ENCODE assay signal across 16 cellular contexts in the genomic region with DNA sequence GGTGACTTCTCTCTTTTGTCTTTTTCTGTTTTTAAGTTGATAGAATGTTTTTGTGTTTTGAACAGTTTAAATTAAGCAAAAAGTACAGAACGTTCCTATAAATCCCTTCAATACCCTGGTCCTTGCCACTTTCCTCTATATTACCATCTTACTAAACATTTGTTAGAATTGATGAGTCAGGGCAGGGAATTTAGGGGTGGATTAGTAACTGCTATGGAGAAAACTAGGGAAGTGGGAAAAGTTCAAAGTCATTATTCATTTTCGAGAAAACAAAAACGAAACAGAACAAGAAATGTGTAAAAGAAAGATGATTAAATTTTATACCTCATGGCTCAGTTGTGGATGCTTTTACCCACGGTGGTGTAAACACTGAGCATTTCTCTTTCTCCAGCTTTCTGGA.
DNase-seq lines count a peak whose midpoint lies in the region; ATAC-seq and TF ChIP-seq lines count a peak whose summit lies in the region.
"Had no signal": no experiment of that assay in that cellular context is flagged by ENCODE, and none has a peak within 500 bp of the region (broad histone marks: within the 10 kb centered on the region; RNA-seq: fewer than 3 reads in every experiment).

No MANE protein-coding gene starts in this region.

- no peak for ATAC-seq in HG03196 (IDR thresholded peaks at IDR 0.05; ENCODE audit: unreplicated experiment)
- ATAC-seq: activated CD8-positive, alpha-beta T cell treated with anti-CD3 and anti-CD28 coated beads for 36 hours; stimulated activated naive CD8-positive, alpha-beta T cell treated with anti-CD3 and anti-CD28 coated beads, Interleukin-15, amount 100 ng/mL, for 72 hours had no signal

- no peaks in the 10 kb centered on the region for H3K36me3 Mint-ChIP-seq in mesothelial cell of epicardium
- H3K36me3 Mint-ChIP-seq: brain, immature natural killer cell had no signal

- no peak for TF ChIP-seq CTCF in GM12875 (IDR thresholded peaks at IDR 0.05; ENCODE audit: borderline replicate concordance, insufficient read depth, low read depth, low read length)
- no peak for TF ChIP-seq CTCF in foreskin fibroblast (IDR thresholded peaks at IDR 0.05; ENCODE audit: low read depth, low read length)
- TF ChIP-seq CTCF in mesothelial cell of epicardium (IDR thresholded peaks at IDR 0.05; ENCODE audit: unreplicated experiment), result no peak

- peaks cover 16% of the 10 kb centered on the region for H3K4me1 ChIP-seq in SJSA1 (replicated peaks)

- no peak overlapping the region for H3K4me3 Mint-ChIP-seq in mesothelial cell of epicardium
- H3K4me3 Mint-ChIP-seq: activated CD8-positive, alpha-beta T cell treated with anti-CD3 and anti-CD28 coated beads for 36 hours; immature natural killer cell; stimulated activated naive CD8-positive, alpha-beta T cell treated with anti-CD3 and anti-CD28 coated beads, Interleukin-15, amount 100 ng/mL, for 72 hours had no signal

- H3K27me3 ChIP-seq in SJSA1 (replicated peaks), result no peaks in the 10 kb centered on the region
- H3K27me3 ChIP-seq: gastroesophageal sphincter had no signal

- peak overlapping the region; percentile 50 for H3K4me3 ChIP-seq in GM12875 (ENCODE audit: low read depth, low read length)
- peak overlapping the region; percentile 39 for H3K4me3 ChIP-seq in SJSA1
- peak overlapping the region in 1 of 2 donors; percentile 23 for H3K4me3 ChIP-seq in foreskin fibroblast (ENCODE audit: low read depth in 1 of 2, low read length in 2 of 2)

- DNase-seq in ACHN, result peak; percentile 47
- peak in 1 of 2 experiments; percentile 49 for DNase-seq in SJSA1 (ENCODE audit: low read depth in 1 of 2, low spot score in 2 of 2)
- peak; percentile 12 to 16 for DNase-seq in foreskin fibroblast
- DNase-seq in mesothelial cell of epicardium (ENCODE audit: low spot score in 2 of 2, unreplicated experiment in 2 of 2), result no peak
- DNase-seq in iPS-NIHi11 (ENCODE audit: low spot score), result no peak
- DNase-seq in OCI-M1 (lab: John Stamatoyannopoulos, UW), result no peak
- DNase-seq: activated CD8-positive, alpha-beta T cell treated with anti-CD3 and anti-CD28 coated beads for 36 hours; activated effector memory CD4-positive, alpha-beta T cell treated with Interleukin-2 at 50 U/mL for 16 hours; immature natural killer cell; midbrain; NCI-H2029 treated with DMSO at 0.1 percent for 48 hours; stimulated activated naive CD8-positive, alpha-beta T cell treated with anti-CD3 and anti-CD28 coated beads, Interleukin-15, amount 100 ng/mL, for 72 hours had no signal

- H3K36me3 ChIP-seq in SJSA1, result no peaks in the 10 kb centered on the region
- H3K36me3 ChIP-seq: gastroesophageal sphincter had no signal

- H3K27me3 Mint-ChIP-seq in mesothelial cell of epicardium (ENCODE audit: low read depth), result peaks cover 8% of the 10 kb centered on the region

- peaks cover 23% of the 10 kb centered on the region for H3K9me3 Mint-ChIP-seq in mesothelial cell of epicardium
- H3K9me3 Mint-ChIP-seq: immature natural killer cell; stimulated activated naive CD8-positive, alpha-beta T cell treated with anti-CD3 and anti-CD28 coated beads, Interleukin-15, amount 100 ng/mL, for 72 hours had no signal

- peaks cover 4% of the 10 kb centered on the region for H3K4me1 Mint-ChIP-seq in mesothelial cell of epicardium
- H3K4me1 Mint-ChIP-seq: immature natural killer cell; stimulated activated naive CD8-positive, alpha-beta T cell treated with anti-CD3 and anti-CD28 coated beads, Interleukin-15, amount 100 ng/mL, for 72 hours had no signal

- in situ Hi-C loops in ACHN (cut with HindIII; ENCODE audit: low pct_ligation_motif_present, low pct_unique_long_range_greater_than_20kb, low sequenced_read_pairs), result no loop called here

- H3K9me3 ChIP-seq in SJSA1 (replicated peaks), result no peaks in the 10 kb centered on the region
- H3K9me3 ChIP-seq: gastroesophageal sphincter had no signal

- no peak overlapping the region for H3K27ac Mint-ChIP-seq in mesothelial cell of epicardium
- H3K27ac Mint-ChIP-seq: activated CD8-positive, alpha-beta T cell treated with anti-CD3 and anti-CD28 coated beads for 36 hours; immature natural killer cell had no signal

- H3K27ac ChIP-seq in SJSA1, result peak overlapping the region; percentile 80

Comparison
In these comparisons a context has a peak if more than half of its experiments do, and no peak if none do; other contexts are left out.
1. DNase-seq: peak in ACHN (single experiment) and foreskin fibroblast (2 of 2); none in mesothelial cell of epicardium (0 of 2), iPS-NIHi11 (single experiment) and OCI-M1 (single experiment).